Comparison of ENCODE assay signal across 15 cellular contexts in genomic region chr4:115678425-115678941, GRCh38.
"Had no signal": no experiment of that assay in that cellular context is flagged by ENCODE, and none has a peak within 500 bp of the region (broad histone marks: within the 10 kb centered on the region; RNA-seq: fewer than 3 reads in every experiment).

No MANE protein-coding gene starts in this region.

- H3K36me3 Mint-ChIP-seq: T-cell had no signal

- H3K4me1 Mint-ChIP-seq: T-cell had no signal

- H3K4me3 ChIP-seq: cardiac muscle cell, dorsolateral prefrontal cortex, prostate gland, right lobe of liver, uterus had no signal

- H3K27me3 ChIP-seq: cardiac muscle cell, dorsolateral prefrontal cortex, right lobe of liver, uterus had no signal

- DNase-seq: activated CD4-positive, alpha-beta T cell treated with anti-CD3 and anti-CD28 coated beads, Interleukin-2, amount 50 U/mL, for 4 hours; activated CD4-positive, CD25-positive, alpha-beta regulatory T cell treated with anti-CD3 and anti-CD28 coated beads, Interleukin-2, amount 50 U/mL, for 72 hours; activated naive CD4-positive, alpha-beta T cell treated with anti-CD3 and anti-CD28 coated beads, Interleukin-2, amount 50 U/mL, for 16 hours; activated T-cell treated with anti-CD3 and anti-CD28 coated beads for 4 hours; dorsolateral prefrontal cortex; nephron progenitor cell; T-cell; T-helper 9 cell; uterus had no signal

- H3K27me3 Mint-ChIP-seq: T-cell had no signal

- H3K4me1 ChIP-seq: prostate gland, right lobe of liver, uterus had no signal

- H3K4me3 Mint-ChIP-seq: mesothelial cell of epicardium, nephron progenitor cell, T-cell had no signal

- H3K27ac Mint-ChIP-seq: mesothelial cell of epicardium, nephron progenitor cell, T-cell had no signal

- H3K27ac ChIP-seq: cardiac muscle cell, dorsolateral prefrontal cortex, prostate gland, right lobe of liver, uterus had no signal

- ATAC-seq: esophagus mucosa had no signal

- FAIRE-seq: keratinocyte had no signal

- H3K9me3 ChIP-seq: prostate gland, right lobe of liver, uterus had no signal

- H3K36me3 ChIP-seq: cardiac muscle cell, prostate gland, right lobe of liver, uterus had no signal
